ENCODE assay signal across 1 cellular context in the genomic region with DNA sequence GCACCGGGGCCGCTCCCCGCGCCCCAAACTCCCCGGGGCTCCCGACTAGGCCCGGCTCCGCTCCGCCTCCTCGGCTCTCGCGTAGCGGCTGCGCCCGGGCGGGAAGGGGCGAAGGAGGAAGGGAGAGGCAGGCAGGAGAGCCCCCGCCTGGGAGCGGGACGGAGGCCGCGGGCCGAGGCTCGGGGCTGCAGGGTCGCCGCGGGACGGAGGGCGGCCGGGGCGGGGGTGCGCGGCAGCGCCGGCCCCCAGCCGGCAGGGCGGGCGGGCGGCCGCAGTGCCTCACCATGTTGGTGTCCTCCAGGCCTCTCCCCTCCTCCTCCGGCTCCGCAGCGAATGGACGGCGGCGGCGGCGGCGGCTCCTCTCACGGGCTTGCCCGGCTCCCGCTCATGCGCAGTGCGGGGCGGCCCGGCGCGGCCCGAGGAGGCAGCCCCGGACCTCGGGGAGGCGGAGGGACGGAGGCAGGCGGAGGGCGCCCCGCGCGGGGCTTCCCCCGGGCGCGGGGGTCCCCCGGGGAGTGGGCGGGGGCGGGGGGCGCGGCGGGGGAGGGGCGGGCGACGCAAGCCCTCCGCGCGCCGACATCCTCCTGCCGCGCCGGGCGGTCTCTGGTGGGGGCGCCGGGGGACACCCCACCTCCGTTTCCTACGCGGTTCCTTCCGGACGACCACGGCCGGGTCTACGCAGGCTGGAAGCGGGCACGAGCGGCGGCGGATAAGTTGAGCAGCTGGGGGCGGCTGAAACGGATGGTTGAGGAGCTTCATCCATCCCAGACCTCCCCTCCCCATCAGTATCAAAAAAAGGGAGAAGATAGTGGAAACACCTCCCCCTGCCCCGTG.
A peak's percentile ranks its signal among the peaks of the same experiment; 100 is the strongest.
TF ChIP-seq lines count a peak whose summit lies in the region.

A gene (minus strand): TSS at position 335 of the 834 bp plus-strand sequence. CDS start 49 bp downstream, at position 286.

TF ChIP-seq in GM12878, 131 proteins besides CTCF, POLR2A, EP300 and RAD21 (continued from another document and continues in another):
- TF ChIP-seq, protein P1, sequence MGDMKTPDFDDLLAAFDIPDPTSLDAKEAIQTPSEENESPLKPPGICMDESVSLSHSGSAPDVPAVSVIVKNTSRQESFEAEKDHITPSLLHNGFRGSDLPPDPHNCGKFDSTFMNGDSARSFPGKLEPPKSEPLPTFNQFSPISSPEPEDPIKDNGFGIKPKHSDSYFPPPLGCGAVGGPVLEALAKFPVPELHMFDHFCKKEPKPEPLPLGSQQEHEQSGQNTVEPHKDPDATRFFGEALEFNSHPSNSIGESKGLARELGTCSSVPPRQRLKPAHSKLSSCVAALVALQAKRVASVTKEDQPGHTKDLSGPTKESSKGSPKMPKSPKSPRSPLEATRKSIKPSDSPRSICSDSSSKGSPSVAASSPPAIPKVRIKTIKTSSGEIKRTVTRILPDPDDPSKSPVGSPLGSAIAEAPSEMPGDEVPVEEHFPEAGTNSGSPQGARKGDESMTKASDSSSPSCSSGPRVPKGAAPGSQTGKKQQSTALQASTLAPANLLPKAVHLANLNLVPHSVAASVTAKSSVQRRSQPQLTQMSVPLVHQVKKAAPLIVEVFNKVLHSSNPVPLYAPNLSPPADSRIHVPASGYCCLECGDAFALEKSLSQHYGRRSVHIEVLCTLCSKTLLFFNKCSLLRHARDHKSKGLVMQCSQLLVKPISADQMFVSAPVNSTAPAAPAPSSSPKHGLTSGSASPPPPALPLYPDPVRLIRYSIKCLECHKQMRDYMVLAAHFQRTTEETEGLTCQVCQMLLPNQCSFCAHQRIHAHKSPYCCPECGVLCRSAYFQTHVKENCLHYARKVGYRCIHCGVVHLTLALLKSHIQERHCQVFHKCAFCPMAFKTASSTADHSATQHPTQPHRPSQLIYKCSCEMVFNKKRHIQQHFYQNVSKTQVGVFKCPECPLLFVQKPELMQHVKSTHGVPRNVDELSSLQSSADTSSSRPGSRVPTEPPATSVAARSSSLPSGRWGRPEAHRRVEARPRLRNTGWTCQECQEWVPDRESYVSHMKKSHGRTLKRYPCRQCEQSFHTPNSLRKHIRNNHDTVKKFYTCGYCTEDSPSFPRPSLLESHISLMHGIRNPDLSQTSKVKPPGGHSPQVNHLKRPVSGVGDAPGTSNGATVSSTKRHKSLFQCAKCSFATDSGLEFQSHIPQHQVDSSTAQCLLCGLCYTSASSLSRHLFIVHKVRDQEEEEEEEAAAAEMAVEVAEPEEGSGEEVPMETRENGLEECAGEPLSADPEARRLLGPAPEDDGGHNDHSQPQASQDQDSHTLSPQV (IDR thresholded peaks at IDR 0.05), result no peak
- TF ChIP-seq, protein P2, sequence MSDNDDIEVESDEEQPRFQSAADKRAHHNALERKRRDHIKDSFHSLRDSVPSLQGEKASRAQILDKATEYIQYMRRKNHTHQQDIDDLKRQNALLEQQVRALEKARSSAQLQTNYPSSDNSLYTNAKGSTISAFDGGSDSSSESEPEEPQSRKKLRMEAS (IDR thresholded peaks at IDR 0.05; ENCODE audit: low read depth, low read length), result no peak
- TF ChIP-seq PAX5 (IDR thresholded peaks at IDR 0.05; ENCODE audit: borderline replicate concordance, low read depth, low read length) (no peak), ZNF622 (IDR thresholded peaks at IDR 0.05) (no peak), FOS (IDR thresholded peaks at IDR 0.05; ENCODE audit: borderline replicate concordance, extremely low read depth, insufficient read length) (no peak), BHLHE40 (IDR thresholded peaks at IDR 0.05; ENCODE audit: borderline replicate concordance in 1 of 2, low read depth in 2 of 2, low read length in 1 of 2) (peak in 1 of 2 experiments; percentile 82; a peak in 2 of 4 replicates), SMC3 (IDR thresholded peaks at IDR 0.05; ENCODE audit: borderline replicate concordance, low read length) (no peak), ZNF274 (IDR thresholded peaks at IDR 0.05; ENCODE audit: insufficient read depth, insufficient read length) (no peak), SMARCA5 (IDR thresholded peaks at IDR 0.05) (peak; percentile 47; the same call in 1 of the 2 replicates), MYC (IDR thresholded peaks at IDR 0.05; ENCODE audit: insufficient read depth, insufficient read length, insufficient replicate concordance, low read length, severe bottlenecking) (no peak), RCOR1 (conservative IDR thresholded peaks at IDR 0.05; ENCODE audit: low read depth, low read length) (no peak), RAD51 (IDR thresholded peaks at IDR 0.05) (no peak), YY1 (IDR thresholded peaks at IDR 0.05; ENCODE audit: low read depth, low read length) (peak; percentile 84), NFYA (IDR thresholded peaks at IDR 0.05; ENCODE audit: borderline replicate concordance, low read depth, low read length) (no peak), CREM (IDR thresholded peaks at IDR 0.05; ENCODE audit: low read depth) (no peak), TAF1 (IDR thresholded peaks at IDR 0.05; ENCODE audit: borderline replicate concordance, low read depth, low read length) (peak; percentile 48; the same call in 1 of the 2 replicates), BACH1 (IDR thresholded peaks at IDR 0.05; ENCODE audit: borderline replicate concordance) (peak; percentile 23; the same call in 1 of the 2 replicates), LARP7 (IDR thresholded peaks at IDR 0.05) (peak; percentile 71; the same call in 1 of the 2 replicates), NR2F1 (conservative IDR thresholded peaks at IDR 0.05) (0 out of 2 replicates have a peak, but pooled peaks have one; percentile 27), RFX5 (IDR thresholded peaks at IDR 0.05; ENCODE audit: low read depth, low read length) (no peak), CBX5 (IDR thresholded peaks at IDR 0.05; ENCODE audit: low read depth) (no peak), IKZF2 (IDR thresholded peaks at IDR 0.05) (no peak), SUPT20H (IDR thresholded peaks at IDR 0.05; ENCODE audit: borderline replicate concordance, control insufficient read depth, low read depth, low read length) (no peak), HDAC2 (IDR thresholded peaks at IDR 0.05) (no peak), IKZF1 (conservative IDR thresholded peaks at IDR 0.05) (peak; percentile 28; the same call in 1 of the 2 replicates), RUNX3 (IDR thresholded peaks at IDR 0.05; ENCODE audit: low read length) (no peak; the same call in 1 of the 2 replicates), TCF7 (IDR thresholded peaks at IDR 0.05; ENCODE audit: borderline replicate concordance) (no peak), DPF2 (IDR thresholded peaks at IDR 0.05) (peak; percentile 18; the same call in 1 of the 2 replicates), MXI1 (IDR thresholded peaks at IDR 0.05; ENCODE audit: low read depth, low read length) (no peak), CREB1 (IDR thresholded peaks at IDR 0.05; ENCODE audit: low read depth) (no peak; the same call in 1 of the 2 replicates)
- TF ChIP-seq, protein P3, sequence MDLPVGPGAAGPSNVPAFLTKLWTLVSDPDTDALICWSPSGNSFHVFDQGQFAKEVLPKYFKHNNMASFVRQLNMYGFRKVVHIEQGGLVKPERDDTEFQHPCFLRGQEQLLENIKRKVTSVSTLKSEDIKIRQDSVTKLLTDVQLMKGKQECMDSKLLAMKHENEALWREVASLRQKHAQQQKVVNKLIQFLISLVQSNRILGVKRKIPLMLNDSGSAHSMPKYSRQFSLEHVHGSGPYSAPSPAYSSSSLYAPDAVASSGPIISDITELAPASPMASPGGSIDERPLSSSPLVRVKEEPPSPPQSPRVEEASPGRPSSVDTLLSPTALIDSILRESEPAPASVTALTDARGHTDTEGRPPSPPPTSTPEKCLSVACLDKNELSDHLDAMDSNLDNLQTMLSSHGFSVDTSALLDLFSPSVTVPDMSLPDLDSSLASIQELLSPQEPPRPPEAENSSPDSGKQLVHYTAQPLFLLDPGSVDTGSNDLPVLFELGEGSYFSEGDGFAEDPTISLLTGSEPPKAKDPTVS (IDR thresholded peaks at IDR 0.05; ENCODE audit: low read depth, low read length), result no peak
- TF ChIP-seq, protein P4, sequence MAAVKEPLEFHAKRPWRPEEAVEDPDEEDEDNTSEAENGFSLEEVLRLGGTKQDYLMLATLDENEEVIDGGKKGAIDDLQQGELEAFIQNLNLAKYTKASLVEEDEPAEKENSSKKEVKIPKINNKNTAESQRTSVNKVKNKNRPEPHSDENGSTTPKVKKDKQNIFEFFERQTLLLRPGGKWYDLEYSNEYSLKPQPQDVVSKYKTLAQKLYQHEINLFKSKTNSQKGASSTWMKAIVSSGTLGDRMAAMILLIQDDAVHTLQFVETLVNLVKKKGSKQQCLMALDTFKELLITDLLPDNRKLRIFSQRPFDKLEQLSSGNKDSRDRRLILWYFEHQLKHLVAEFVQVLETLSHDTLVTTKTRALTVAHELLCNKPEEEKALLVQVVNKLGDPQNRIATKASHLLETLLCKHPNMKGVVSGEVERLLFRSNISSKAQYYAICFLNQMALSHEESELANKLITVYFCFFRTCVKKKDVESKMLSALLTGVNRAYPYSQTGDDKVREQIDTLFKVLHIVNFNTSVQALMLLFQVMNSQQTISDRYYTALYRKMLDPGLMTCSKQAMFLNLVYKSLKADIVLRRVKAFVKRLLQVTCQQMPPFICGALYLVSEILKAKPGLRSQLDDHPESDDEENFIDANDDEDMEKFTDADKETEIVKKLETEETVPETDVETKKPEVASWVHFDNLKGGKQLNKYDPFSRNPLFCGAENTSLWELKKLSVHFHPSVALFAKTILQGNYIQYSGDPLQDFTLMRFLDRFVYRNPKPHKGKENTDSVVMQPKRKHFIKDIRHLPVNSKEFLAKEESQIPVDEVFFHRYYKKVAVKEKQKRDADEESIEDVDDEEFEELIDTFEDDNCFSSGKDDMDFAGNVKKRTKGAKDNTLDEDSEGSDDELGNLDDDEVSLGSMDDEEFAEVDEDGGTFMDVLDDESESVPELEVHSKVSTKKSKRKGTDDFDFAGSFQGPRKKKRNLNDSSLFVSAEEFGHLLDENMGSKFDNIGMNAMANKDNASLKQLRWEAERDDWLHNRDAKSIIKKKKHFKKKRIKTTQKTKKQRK (IDR thresholded peaks at IDR 0.05; ENCODE audit: low read depth, low read length), result no peak
- TF ChIP-seq, protein P5, sequence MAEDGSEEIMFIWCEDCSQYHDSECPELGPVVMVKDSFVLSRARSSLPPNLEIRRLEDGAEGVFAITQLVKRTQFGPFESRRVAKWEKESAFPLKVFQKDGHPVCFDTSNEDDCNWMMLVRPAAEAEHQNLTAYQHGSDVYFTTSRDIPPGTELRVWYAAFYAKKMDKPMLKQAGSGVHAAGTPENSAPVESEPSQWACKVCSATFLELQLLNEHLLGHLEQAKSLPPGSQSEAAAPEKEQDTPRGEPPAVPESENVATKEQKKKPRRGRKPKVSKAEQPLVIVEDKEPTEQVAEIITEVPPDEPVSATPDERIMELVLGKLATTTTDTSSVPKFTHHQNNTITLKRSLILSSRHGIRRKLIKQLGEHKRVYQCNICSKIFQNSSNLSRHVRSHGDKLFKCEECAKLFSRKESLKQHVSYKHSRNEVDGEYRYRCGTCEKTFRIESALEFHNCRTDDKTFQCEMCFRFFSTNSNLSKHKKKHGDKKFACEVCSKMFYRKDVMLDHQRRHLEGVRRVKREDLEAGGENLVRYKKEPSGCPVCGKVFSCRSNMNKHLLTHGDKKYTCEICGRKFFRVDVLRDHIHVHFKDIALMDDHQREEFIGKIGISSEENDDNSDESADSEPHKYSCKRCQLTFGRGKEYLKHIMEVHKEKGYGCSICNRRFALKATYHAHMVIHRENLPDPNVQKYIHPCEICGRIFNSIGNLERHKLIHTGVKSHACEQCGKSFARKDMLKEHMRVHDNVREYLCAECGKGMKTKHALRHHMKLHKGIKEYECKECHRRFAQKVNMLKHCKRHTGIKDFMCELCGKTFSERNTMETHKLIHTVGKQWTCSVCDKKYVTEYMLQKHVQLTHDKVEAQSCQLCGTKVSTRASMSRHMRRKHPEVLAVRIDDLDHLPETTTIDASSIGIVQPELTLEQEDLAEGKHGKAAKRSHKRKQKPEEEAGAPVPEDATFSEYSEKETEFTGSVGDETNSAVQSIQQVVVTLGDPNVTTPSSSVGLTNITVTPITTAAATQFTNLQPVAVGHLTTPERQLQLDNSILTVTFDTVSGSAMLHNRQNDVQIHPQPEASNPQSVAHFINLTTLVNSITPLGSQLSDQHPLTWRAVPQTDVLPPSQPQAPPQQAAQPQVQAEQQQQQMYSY (CRISPR knock-in tag; IDR thresholded peaks at IDR 0.05), result no peak
- TF ChIP-seq, protein P6, sequence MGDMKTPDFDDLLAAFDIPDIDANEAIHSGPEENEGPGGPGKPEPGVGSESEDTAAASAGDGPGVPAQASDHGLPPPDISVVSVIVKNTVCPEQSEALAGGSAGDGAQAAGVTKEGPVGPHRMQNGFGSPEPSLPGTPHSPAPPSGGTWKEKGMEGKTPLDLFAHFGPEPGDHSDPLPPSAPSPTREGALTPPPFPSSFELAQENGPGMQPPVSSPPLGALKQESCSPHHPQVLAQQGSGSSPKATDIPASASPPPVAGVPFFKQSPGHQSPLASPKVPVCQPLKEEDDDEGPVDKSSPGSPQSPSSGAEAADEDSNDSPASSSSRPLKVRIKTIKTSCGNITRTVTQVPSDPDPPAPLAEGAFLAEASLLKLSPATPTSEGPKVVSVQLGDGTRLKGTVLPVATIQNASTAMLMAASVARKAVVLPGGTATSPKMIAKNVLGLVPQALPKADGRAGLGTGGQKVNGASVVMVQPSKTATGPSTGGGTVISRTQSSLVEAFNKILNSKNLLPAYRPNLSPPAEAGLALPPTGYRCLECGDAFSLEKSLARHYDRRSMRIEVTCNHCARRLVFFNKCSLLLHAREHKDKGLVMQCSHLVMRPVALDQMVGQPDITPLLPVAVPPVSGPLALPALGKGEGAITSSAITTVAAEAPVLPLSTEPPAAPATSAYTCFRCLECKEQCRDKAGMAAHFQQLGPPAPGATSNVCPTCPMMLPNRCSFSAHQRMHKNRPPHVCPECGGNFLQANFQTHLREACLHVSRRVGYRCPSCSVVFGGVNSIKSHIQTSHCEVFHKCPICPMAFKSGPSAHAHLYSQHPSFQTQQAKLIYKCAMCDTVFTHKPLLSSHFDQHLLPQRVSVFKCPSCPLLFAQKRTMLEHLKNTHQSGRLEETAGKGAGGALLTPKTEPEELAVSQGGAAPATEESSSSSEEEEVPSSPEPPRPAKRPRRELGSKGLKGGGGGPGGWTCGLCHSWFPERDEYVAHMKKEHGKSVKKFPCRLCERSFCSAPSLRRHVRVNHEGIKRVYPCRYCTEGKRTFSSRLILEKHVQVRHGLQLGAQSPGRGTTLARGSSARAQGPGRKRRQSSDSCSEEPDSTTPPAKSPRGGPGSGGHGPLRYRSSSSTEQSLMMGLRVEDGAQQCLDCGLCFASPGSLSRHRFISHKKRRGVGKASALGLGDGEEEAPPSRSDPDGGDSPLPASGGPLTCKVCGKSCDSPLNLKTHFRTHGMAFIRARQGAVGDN (IDR thresholded peaks at IDR 0.05), result 0 out of 2 replicates have a peak, but pooled peaks have one; percentile 28
- TF ChIP-seq, protein P7, sequence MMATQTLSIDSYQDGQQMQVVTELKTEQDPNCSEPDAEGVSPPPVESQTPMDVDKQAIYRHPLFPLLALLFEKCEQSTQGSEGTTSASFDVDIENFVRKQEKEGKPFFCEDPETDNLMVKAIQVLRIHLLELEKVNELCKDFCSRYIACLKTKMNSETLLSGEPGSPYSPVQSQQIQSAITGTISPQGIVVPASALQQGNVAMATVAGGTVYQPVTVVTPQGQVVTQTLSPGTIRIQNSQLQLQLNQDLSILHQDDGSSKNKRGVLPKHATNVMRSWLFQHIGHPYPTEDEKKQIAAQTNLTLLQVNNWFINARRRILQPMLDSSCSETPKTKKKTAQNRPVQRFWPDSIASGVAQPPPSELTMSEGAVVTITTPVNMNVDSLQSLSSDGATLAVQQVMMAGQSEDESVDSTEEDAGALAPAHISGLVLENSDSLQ (IDR thresholded peaks at IDR 0.05), result no peak
- TF ChIP-seq, protein P8, sequence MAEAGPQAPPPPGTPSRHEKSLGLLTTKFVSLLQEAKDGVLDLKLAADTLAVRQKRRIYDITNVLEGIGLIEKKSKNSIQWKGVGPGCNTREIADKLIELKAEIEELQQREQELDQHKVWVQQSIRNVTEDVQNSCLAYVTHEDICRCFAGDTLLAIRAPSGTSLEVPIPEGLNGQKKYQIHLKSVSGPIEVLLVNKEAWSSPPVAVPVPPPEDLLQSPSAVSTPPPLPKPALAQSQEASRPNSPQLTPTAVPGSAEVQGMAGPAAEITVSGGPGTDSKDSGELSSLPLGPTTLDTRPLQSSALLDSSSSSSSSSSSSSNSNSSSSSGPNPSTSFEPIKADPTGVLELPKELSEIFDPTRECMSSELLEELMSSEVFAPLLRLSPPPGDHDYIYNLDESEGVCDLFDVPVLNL (IDR thresholded peaks at IDR 0.05; ENCODE audit: low read depth, low read length), result no peak
